Comparison of ENCODE assay signal across 9 cellular contexts in genomic region chr17:29710891-29711418, GRCh38.
DNase-seq lines count a peak whose midpoint lies in the region; ATAC-seq and TF ChIP-seq lines count a peak whose summit lies in the region.
"Had no signal": no experiment of that assay in that cellular context is flagged by ENCODE, and none has a peak within 500 bp of the region (broad histone marks: within the 10 kb centered on the region; RNA-seq: fewer than 3 reads in every experiment).

No MANE protein-coding gene starts in this region.

- H3K4me3 Mint-ChIP-seq in stimulated activated naive CD8-positive, alpha-beta T cell treated with anti-CD3 and anti-CD28 coated beads, Interleukin-15, Interleukin-2, amounts not matched to agents 100 ng/mL and 50 ng/mL, for 24 hours, result no peak overlapping the region
- no peak overlapping the region for H3K4me3 Mint-ChIP-seq in stimulated activated effector memory CD8-positive, alpha-beta T cell treated with anti-CD3 and anti-CD28 coated beads, Interleukin-12 subunit alpha, Interleukin-12 subunit beta, amount 100 ng/mL, for 72 hours

- H3K36me3 Mint-ChIP-seq in stimulated activated naive CD8-positive, alpha-beta T cell treated with anti-CD3 and anti-CD28 coated beads, Interleukin-15, Interleukin-2, amounts not matched to agents 100 ng/mL and 50 ng/mL, for 24 hours (ENCODE audit: low read depth), result peaks cover 29% of the 10 kb centered on the region
- peaks cover 18% of the 10 kb centered on the region for H3K36me3 Mint-ChIP-seq in stimulated activated effector memory CD8-positive, alpha-beta T cell treated with anti-CD3 and anti-CD28 coated beads, Interleukin-12 subunit alpha, Interleukin-12 subunit beta, amount 100 ng/mL, for 72 hours

- no peaks in the 10 kb centered on the region for H3K27me3 Mint-ChIP-seq in stimulated activated naive CD8-positive, alpha-beta T cell treated with anti-CD3 and anti-CD28 coated beads, Interleukin-15, Interleukin-2, amounts not matched to agents 100 ng/mL and 50 ng/mL, for 24 hours

- no peak overlapping the region for H3K4me3 ChIP-seq in WERI-Rb-1 (ENCODE audit: low read depth, low read length)

- H3K36me3 ChIP-seq in WERI-Rb-1, result no peaks in the 10 kb centered on the region

- DNase-seq in stimulated activated naive CD8-positive, alpha-beta T cell treated with anti-CD3 and anti-CD28 coated beads, Interleukin-15, Interleukin-2, amounts not matched to agents 100 U/mL and 50 U/mL, for 24 hours, result no peak
- DNase-seq in WERI-Rb-1 (peak; percentile 13), SKM-1 treated with dmso at 0.1 percent for 144 hours (lab: John Stamatoyannopoulos, UW; ENCODE audit: unreplicated experiment) (no peak), globus pallidus (ENCODE audit: low spot score) (no peak)
- DNase-seq in stimulated activated effector memory CD8-positive, alpha-beta T cell treated with anti-CD3 and anti-CD28 coated beads, Interleukin-12 subunit alpha, Interleukin-12 subunit beta, amount 100 ng/mL, for 72 hours (ENCODE audit: low spot score in 2 of 2), result no peak
- DNase-seq: DMS153 had no signal

- peaks cover 79% of the 10 kb centered on the region for H3K4me1 Mint-ChIP-seq in stimulated activated naive CD8-positive, alpha-beta T cell treated with anti-CD3 and anti-CD28 coated beads, Interleukin-15, Interleukin-2, amounts not matched to agents 100 ng/mL and 50 ng/mL, for 24 hours (ENCODE audit: low read depth)
- peaks cover 50% of the 10 kb centered on the region for H3K4me1 Mint-ChIP-seq in stimulated activated effector memory CD8-positive, alpha-beta T cell treated with anti-CD3 and anti-CD28 coated beads, Interleukin-12 subunit alpha, Interleukin-12 subunit beta, amount 100 ng/mL, for 72 hours

- TF ChIP-seq CTCF in WERI-Rb-1 (IDR thresholded peaks at IDR 0.05; ENCODE audit: low read depth, low read length), result no peak

- no peaks in the 10 kb centered on the region for H3K9me3 Mint-ChIP-seq in stimulated activated naive CD8-positive, alpha-beta T cell treated with anti-CD3 and anti-CD28 coated beads, Interleukin-15, Interleukin-2, amounts not matched to agents 100 ng/mL and 50 ng/mL, for 24 hours
- no peaks in the 10 kb centered on the region for H3K9me3 Mint-ChIP-seq in stimulated activated effector memory CD8-positive, alpha-beta T cell treated with anti-CD3 and anti-CD28 coated beads, Interleukin-12 subunit alpha, Interleukin-12 subunit beta, amount 100 ng/mL, for 72 hours

- peak overlapping the region; percentile 18 for H3K27ac Mint-ChIP-seq in stimulated activated naive CD8-positive, alpha-beta T cell treated with anti-CD3 and anti-CD28 coated beads, Interleukin-15, Interleukin-2, amounts not matched to agents 100 ng/mL and 50 ng/mL, for 24 hours
- H3K27ac Mint-ChIP-seq in stimulated activated effector memory CD8-positive, alpha-beta T cell treated with anti-CD3 and anti-CD28 coated beads, Interleukin-12 subunit alpha, Interleukin-12 subunit beta, amount 100 ng/mL, for 72 hours, result no peak overlapping the region

- no peaks in the 10 kb centered on the region for H3K9me3 ChIP-seq in WERI-Rb-1 (ENCODE audit: severe bottlenecking)

- no peak for ATAC-seq in stimulated activated naive CD8-positive, alpha-beta T cell treated with anti-CD3 and anti-CD28 coated beads, Interleukin-15, Interleukin-2, amounts not matched to agents 100 U/mL and 50 U/mL, for 24 hours
- no peak for ATAC-seq in GM19455 (IDR thresholded peaks at IDR 0.05; ENCODE audit: unreplicated experiment)
- no peak for ATAC-seq in stimulated activated effector memory CD8-positive, alpha-beta T cell treated with anti-CD3 and anti-CD28 coated beads, Interleukin-12 subunit alpha, Interleukin-12 subunit beta, amount 100 ng/mL, for 72 hours

- H3K27ac ChIP-seq in WERI-Rb-1 (no peak overlapping the region), layer of hippocampus (ENCODE audit: low read depth, low read length) (peak overlapping the region; percentile 38)

- H3K27me3 ChIP-seq in WERI-Rb-1 (ENCODE audit: insufficient read depth, low read depth, severe bottlenecking), result no peaks in the 10 kb centered on the region
- H3K27me3 ChIP-seq in layer of hippocampus (ENCODE audit: control insufficient read depth, insufficient read depth, low read length), result no peaks in the 10 kb centered on the region
